Comparison of ENCODE assay signal across 8 cellular contexts in the genomic region with DNA sequence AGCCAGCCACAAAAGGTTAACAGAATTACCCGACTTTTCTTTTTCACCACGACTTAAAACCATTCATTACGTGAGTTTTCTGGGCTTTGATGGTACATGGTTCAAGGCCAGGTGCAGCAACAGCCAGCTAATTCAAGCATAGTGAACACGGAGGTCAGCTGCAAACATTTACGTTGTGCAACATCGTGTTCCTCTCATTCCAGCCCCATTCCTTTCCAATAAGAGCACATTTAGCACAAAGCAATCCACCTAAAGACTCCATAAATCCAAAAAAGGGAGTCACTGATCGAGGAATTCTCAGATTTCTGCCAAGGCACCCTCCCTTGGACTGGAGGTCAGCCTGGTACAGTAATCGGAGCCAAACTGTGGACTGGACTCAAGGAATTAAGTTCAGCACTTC. TPM values are rescaled to one million over a fixed set of nuclear protein-coding genes. Genes with fewer than 3 reads are reported as not detected.
DNase-seq lines count a peak whose midpoint lies in the region; ATAC-seq and TF ChIP-seq lines count a peak whose summit lies in the region.

No MANE protein-coding gene starts in this region.

- peaks cover 3% of the 10 kb centered on the region for H3K27me3 Mint-ChIP-seq in brain

- peak overlapping the region; percentile 36 to 44 for H3K9ac ChIP-seq in liver (ENCODE audit: low read depth in 1 of 2, low read length in 2 of 2)

- ATAC-seq in Right ventricle myocardium superior (ENCODE audit: poor library complexity), result peak; percentile 48
- peak; percentile 78 for ATAC-seq in aorta (ENCODE audit: low FRiP score)

- H3K4me1 Mint-ChIP-seq in brain, result peaks cover 99% of the 10 kb centered on the region

- no peak for TF ChIP-seq CTCF in right atrium auricular region (IDR thresholded peaks at IDR 0.05)
- no peak for TF ChIP-seq CTCF in brain (conservative IDR thresholded peaks at IDR 0.05)
- no peak for TF ChIP-seq CTCF in liver (IDR thresholded peaks at IDR 0.05; ENCODE audit: low read depth, low read length, missing input control)

- H3K9me3 ChIP-seq in right atrium auricular region, result no peaks in the 10 kb centered on the region
- no peaks in the 10 kb centered on the region for H3K9me3 ChIP-seq in liver (ENCODE audit: control insufficient read depth in 4 of 4, low read length in 3 of 4)
- no peaks in the 10 kb centered on the region for H3K9me3 ChIP-seq in aorta (ENCODE audit: control insufficient read depth, low read length)

- TF ChIP-seq RAD21 in liver (IDR thresholded peaks at IDR 0.05), result peak; percentile 43 to 45

- peak overlapping the region in 1 of 2 donors; percentile 46 for H3K27ac ChIP-seq in right atrium auricular region
- H3K27ac ChIP-seq in liver (ENCODE audit: low read depth in 1 of 2, low read length in 2 of 2), result peak overlapping the region; percentile 69 to 82
- H3K27ac ChIP-seq in aorta (ENCODE audit: low read depth in 1 of 2, low read length in 2 of 2), result peak overlapping the region in 1 of 2 donors; percentile 23

- H3K36me3 Mint-ChIP-seq in brain, result peaks cover 60% of the 10 kb centered on the region

- H3K9me3 Mint-ChIP-seq in brain, result no peaks in the 10 kb centered on the region

- WGBS in liver, result 13% methylated on average over 8 of the region's 8 CpGs
- WGBS in aorta, 2 donors, result 1 to 4% methylated on average over 8 of the region's 8 CpGs

- no peaks in the 10 kb centered on the region for H3K36me3 ChIP-seq in right atrium auricular region
- peaks cover 0 to 4% (median 0%) of the 10 kb centered on the region in 4 donors for H3K36me3 ChIP-seq in liver (ENCODE audit: control insufficient read depth in 4 of 4, insufficient read depth in 3 of 4, low read depth in 1 of 4, low read length in 3 of 4)
- no peaks in the 10 kb centered on the region for H3K36me3 ChIP-seq in aorta (ENCODE audit: control insufficient read depth in 1 of 2, insufficient read depth in 2 of 2, low read length in 1 of 2)

- intact Hi-C loops in Right ventricle myocardium superior (cut with DNase I), result no loop called here
- intact Hi-C loops in aorta (cut with DNase I), result loop anchor here (10.0 kb wide), 2 partner anchors 88 to 262 kb away; no protein-coding TSS in a partner anchor

- H3K4me1 ChIP-seq in right atrium auricular region, result peaks cover 0 to 73% of the 10 kb centered on the region in 2 donors
- H3K4me1 ChIP-seq in liver (ENCODE audit: control insufficient read depth in 4 of 4, insufficient read depth in 4 of 4, low read length in 3 of 4), result peaks cover 6 to 77% (median 51%) of the 10 kb centered on the region in 4 donors
- H3K4me1 ChIP-seq in aorta (ENCODE audit: control insufficient read depth in 1 of 2, insufficient read depth in 2 of 2, low read length in 2 of 2), result peaks cover 0 to 9% of the 10 kb centered on the region in 2 donors

- no peak for DNase-seq in Right ventricle myocardium superior
- no peak for DNase-seq in right atrium auricular region (ENCODE audit: low spot score)
- DNase-seq in aorta, result no peak
- no peak for DNase-seq in stimulated activated CD4-positive, alpha-beta T cell treated with anti-CD3 and anti-CD28 coated beads, Interleukin-12 subunit alpha, Interleukin-12 subunit beta, amount 100 ng/mL, for 4 hours
- no peak for DNase-seq in effector CD8-positive, alpha-beta T cell (lab: John Stamatoyannopoulos, UW)
- no peak for DNase-seq in NCI-H345 (lab: John Stamatoyannopoulos, UW)

- peak overlapping the region; percentile 75 to 96 (median 86) for H3K27ac Mint-ChIP-seq in brain

- peak overlapping the region; percentile 67 to 74 (median 73) for H3K4me3 Mint-ChIP-seq in brain

- H3K4me3 ChIP-seq in right atrium auricular region, result peak overlapping the region in 1 of 2 donors; percentile 23
- H3K4me3 ChIP-seq in liver (ENCODE audit: low read depth in 1 of 3, low read length in 3 of 3), result peak overlapping the region in 1 of 3 donors; percentile 31
- H3K4me3 ChIP-seq in aorta (ENCODE audit: low read length in 2 of 2), result peak overlapping the region in 1 of 2 donors; percentile 50

- H3K27me3 ChIP-seq in right atrium auricular region (no peaks in the 10 kb centered on the region), liver (ENCODE audit: control insufficient read depth in 4 of 4, insufficient read depth in 4 of 4, low read length in 3 of 4) (no peaks in the 10 kb centered on the region), aorta (ENCODE audit: control insufficient read depth in 1 of 2, insufficient read depth in 2 of 2, low read length in 1 of 2) (no peaks in the 10 kb centered on the region)

TF ChIP-seq in liver, 16 proteins besides CTCF, POLR2A, EP300 and RAD21:
- TF ChIP-seq, protein P1, sequence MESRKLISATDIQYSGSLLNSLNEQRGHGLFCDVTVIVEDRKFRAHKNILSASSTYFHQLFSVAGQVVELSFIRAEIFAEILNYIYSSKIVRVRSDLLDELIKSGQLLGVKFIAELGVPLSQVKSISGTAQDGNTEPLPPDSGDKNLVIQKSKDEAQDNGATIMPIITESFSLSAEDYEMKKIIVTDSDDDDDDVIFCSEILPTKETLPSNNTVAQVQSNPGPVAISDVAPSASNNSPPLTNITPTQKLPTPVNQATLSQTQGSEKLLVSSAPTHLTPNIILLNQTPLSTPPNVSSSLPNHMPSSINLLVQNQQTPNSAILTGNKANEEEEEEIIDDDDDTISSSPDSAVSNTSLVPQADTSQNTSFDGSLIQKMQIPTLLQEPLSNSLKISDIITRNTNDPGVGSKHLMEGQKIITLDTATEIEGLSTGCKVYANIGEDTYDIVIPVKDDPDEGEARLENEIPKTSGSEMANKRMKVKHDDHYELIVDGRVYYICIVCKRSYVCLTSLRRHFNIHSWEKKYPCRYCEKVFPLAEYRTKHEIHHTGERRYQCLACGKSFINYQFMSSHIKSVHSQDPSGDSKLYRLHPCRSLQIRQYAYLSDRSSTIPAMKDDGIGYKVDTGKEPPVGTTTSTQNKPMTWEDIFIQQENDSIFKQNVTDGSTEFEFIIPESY (IDR thresholded peaks at IDR 0.05), result peak; percentile 66
- TF ChIP-seq EGR1 (IDR thresholded peaks at IDR 0.05; ENCODE audit: low read depth in 2 of 2), result no peak
- TF ChIP-seq FOXA1 (IDR thresholded peaks at IDR 0.05), result no peak
- peak; percentile 35 for TF ChIP-seq FOXA2 (IDR thresholded peaks at IDR 0.05)
- peak; percentile 90 to 91 for TF ChIP-seq HNF4A (conservative IDR thresholded peaks at IDR 0.05)
- TF ChIP-seq SP1 (IDR thresholded peaks at IDR 0.05), result peak; percentile 84
- TF ChIP-seq MAX (IDR thresholded peaks at IDR 0.05), result peak; percentile 68
- no peak for TF ChIP-seq GABPA (IDR thresholded peaks at IDR 0.05 in 1 of 2, conservative IDR thresholded peaks at IDR 0.05 in 1 of 2)
- peak; percentile 88 to 90 for TF ChIP-seq RXRA (IDR thresholded peaks at IDR 0.05)
- peak; percentile 76 for TF ChIP-seq NR2F2 (IDR thresholded peaks at IDR 0.05)
- TF ChIP-seq REST (IDR thresholded peaks at IDR 0.05), result peak; percentile 47
- TF ChIP-seq HNF4G (IDR thresholded peaks at IDR 0.05), result peak; percentile 70
- TF ChIP-seq JUND (IDR thresholded peaks at IDR 0.05), result peak; percentile 64 to 67
- TF ChIP-seq ATF3 (IDR thresholded peaks at IDR 0.05), result peak; percentile 63
- TF ChIP-seq YY1 (IDR thresholded peaks at IDR 0.05), result peak; percentile 80
- no peak for TF ChIP-seq TAF1 (conservative IDR thresholded peaks at IDR 0.05)
TF ChIP-seq in liver: peak in this region for 12.

RNA-seq across cellular contexts. Expression of gene NREP, which starts 14.4 kb away (rescaled TPM):
- total RNA-seq in Right ventricle myocardium superior (21.6 TPM), right atrium auricular region (10 to 100 TPM in 1 of 2 donors, 1 to 10 TPM in 1; 7.2 to 22.9 TPM), liver (10 to 100 TPM; 12.6 to 82.7 TPM), aorta (10 to 100 TPM; 26.1 to 33.7 TPM)
- polyA plus RNA-seq in brain (ENCODE audit: insufficient read depth, low read depth, low replicate concordance) (283 TPM), liver (1 to 10 TPM; 3.0 to 7.0 TPM), aorta (10 to 100 TPM in 1 of 2 donors, 1 to 10 TPM in 1; 8.3 to 18.3 TPM)
